Comparison of ENCODE assay signal across 24 cellular contexts in genomic region chr19:17877696-17878095, GRCh38. TPM values are rescaled to one million over a fixed set of nuclear protein-coding genes. Genes with fewer than 3 reads are reported as not detected.
DNase-seq lines count a peak whose midpoint lies in the region; ATAC-seq and TF ChIP-seq lines count a peak whose summit lies in the region.
"Had no signal": no experiment of that assay in that cellular context is flagged by ENCODE, and none has a peak within 500 bp of the region (broad histone marks: within the 10 kb centered on the region; RNA-seq: fewer than 3 reads in every experiment).

No MANE protein-coding gene starts in this region.

- intact Hi-C loops in Right ventricle myocardium inferior (cut with DNase I), result no loop called here
- intact Hi-C loops in heart left ventricle (cut with DNase I), result no loop called here
- intact Hi-C loops in IMR-90 (cut with micrococcal nuclease), result no loop called here

- H3K14ac ChIP-seq in IMR-90 (replicated peaks; ENCODE audit: low read depth, low read length) (no peak overlapping the region), neuronal stem cell (ENCODE audit: low read length) (peak overlapping the region; percentile 25)

- H2AFZ ChIP-seq in IMR-90 (replicated peaks; ENCODE audit: low read length, poor library complexity) (peak overlapping the region; percentile 5), neuronal stem cell (ENCODE audit: low read length) (no peak overlapping the region)

- H2BK12ac ChIP-seq in neuronal stem cell (ENCODE audit: low read length), result no peak overlapping the region

- WGBS in heart left ventricle, 4 donors, result 88 to 94% (median 90%) methylated on average over 13 to 16 of the region's 16 CpGs
- 84% methylated on average over 5 of the region's 16 CpGs; no CpG with 5 or more reads in 1 of the 2 experiments for WGBS in IMR-90 (ENCODE audit: extremely low coverage in 2 of 2, insufficient read length in 1 of 2), 2 experiments
- WGBS in neuronal stem cell (ENCODE audit: extremely low coverage in 2 of 2, insufficient read length in 2 of 2, insufficient replicate concordance in 1 of 2), 2 donors, result no CpG with 5 or more reads among the region's 16 CpGs

- BruUV-seq in IMR-90 (replicated peaks; lab: Mats Ljungman, UMichigan), result no TSS peak

- DNase-seq in Right ventricle myocardium inferior (ENCODE audit: missing footprints) (peak; percentile 58), heart left ventricle (no peak), IMR-90 (no peak), neuronal stem cell (ENCODE audit: low spot score) (no peak), activated gamma-delta T cell (lab: John Stamatoyannopoulos, UW) (no peak)
- DNase-seq: 8988T; ACHN; AML-193; BE2C; Caco-2; CD8-positive, alpha-beta T cell; DMS 273 treated with DMSO at 0.1 percent for 48 hours; DMS79; EL; GDM1; GOT3; H9 had no signal

- H3K27me3 ChIP-seq in heart left ventricle (peaks cover 18 to 55% (median 28%) of the 10 kb centered on the region in 9 donors), IMR-90 (ENCODE audit: control insufficient read depth, insufficient read depth, low read length) (peaks cover 19% of the 10 kb centered on the region), neuronal stem cell (ENCODE audit: control insufficient read depth in 3 of 3, insufficient read depth in 3 of 3, low read depth in 1 of 3, low read length in 3 of 3) (peaks cover 2 to 18% (median 8%) of the 10 kb centered on the region in 3 experiments)

- H3K4me2 ChIP-seq in IMR-90 (ENCODE audit: low read depth, low read length) (no peak overlapping the region), neuronal stem cell (ENCODE audit: insufficient read depth, low read length, poor library complexity, severe bottlenecking) (peak overlapping the region; percentile 2)
- H3K4me2 ChIP-seq: A549; BLaER1 treated with 17β-estradiol and CSF1 and Interleukin-3, amounts not matched to agents 10 nM and 100 nM had no signal

- H3K27ac ChIP-seq in heart left ventricle, result no peak overlapping the region
- H3K27ac ChIP-seq in IMR-90 (ENCODE audit: insufficient read depth, low read length), result no peak overlapping the region
- H3K27ac ChIP-seq in neuronal stem cell (replicated peaks; ENCODE audit: low read length), result no peak overlapping the region
- H3K27ac ChIP-seq: A549; BLaER1 treated with 17β-estradiol and CSF1 and Interleukin-3, amounts not matched to agents 10 nM and 100 nM had no signal

- in situ Hi-C loops in IMR-90 (cut with MboI; ENCODE audit: low sequenced_read_pairs), result loop anchor here (5.0 kb wide), 1 partner anchor 45 kb away; no protein-coding TSS in a partner anchor

- H4K5ac ChIP-seq in IMR-90 (ENCODE audit: low read depth, low read length), result no peak overlapping the region

- H4K8ac ChIP-seq in IMR-90 (ENCODE audit: low read depth in 2 of 2, low read length in 2 of 2) (no peak overlapping the region), neuronal stem cell (ENCODE audit: low read depth, low read length) (no peak overlapping the region)

- H4K20me1 ChIP-seq in IMR-90 (ENCODE audit: insufficient read depth, low read length), result no peaks in the 10 kb centered on the region

- H4K91ac ChIP-seq in IMR-90 (ENCODE audit: insufficient read depth, low read depth, low read length) (no peak overlapping the region), neuronal stem cell (ENCODE audit: low read depth, low read length, poor library complexity) (no peak overlapping the region)

- no peak overlapping the region for H3K4me3 ChIP-seq in heart left ventricle
- no peak overlapping the region for H3K4me3 ChIP-seq in IMR-90 (ENCODE audit: insufficient read depth, low read depth, low read length)
- H3K4me3 ChIP-seq in neuronal stem cell (ENCODE audit: low read length in 2 of 2), result peak overlapping the region in 1 of 2 donors; percentile 30
- H3K4me3 ChIP-seq: A549; BLaER1 treated with 17β-estradiol and CSF1 and Interleukin-3, amounts not matched to agents 10 nM and 100 nM; GM12878 had no signal

- H3K23ac ChIP-seq in IMR-90 (ENCODE audit: low read depth, low read length) (no peak overlapping the region), neuronal stem cell (ENCODE audit: low read depth, low read length, poor library complexity) (no peak overlapping the region)

- H3K9ac ChIP-seq in IMR-90 (ENCODE audit: low read depth, low read length) (no peak overlapping the region), neuronal stem cell (ENCODE audit: low read depth, low read length, poor library complexity) (no peak overlapping the region)
- H3K9ac ChIP-seq: BLaER1 treated with 17β-estradiol and CSF1 and Interleukin-3, amounts not matched to agents 10 nM and 100 nM had no signal

- H2AK9ac ChIP-seq in IMR-90 (replicated peaks; ENCODE audit: low read depth, low read length, poor library complexity), result no peak overlapping the region

- H3K79me1 ChIP-seq in IMR-90 (ENCODE audit: low read depth in 1 of 2, low read length in 2 of 2) (no peaks in the 10 kb centered on the region), neuronal stem cell (ENCODE audit: low read depth, low read length) (no peaks in the 10 kb centered on the region)

- TF ChIP-seq POLR2A in heart left ventricle (IDR thresholded peaks at IDR 0.05) (no peak), IMR-90 (IDR thresholded peaks at IDR 0.05; ENCODE audit: low read depth, low read length) (no peak), GM18505 (IDR thresholded peaks at IDR 0.05; ENCODE audit: borderline replicate concordance, extremely low read depth, insufficient read depth, insufficient read length) (no peak)

- no peak overlapping the region for H2BK20ac ChIP-seq in IMR-90 (ENCODE audit: low read depth, low read length)

- TF ChIP-seq RAD21 in IMR-90 (IDR thresholded peaks at IDR 0.05; ENCODE audit: low read length), result no peak

- H3K36me3 ChIP-seq in heart left ventricle (no peaks in the 10 kb centered on the region), IMR-90 (ENCODE audit: control insufficient read depth, insufficient read depth, low read length) (no peaks in the 10 kb centered on the region), neuronal stem cell (replicated peaks in 1 of 2; ENCODE audit: control insufficient read depth in 2 of 2, insufficient read depth in 2 of 2, low read length in 2 of 2) (no peaks in the 10 kb centered on the region)
- H3K36me3 ChIP-seq: BE2C; BLaER1 treated with 17β-estradiol and CSF1 and Interleukin-3, amounts not matched to agents 10 nM and 100 nM had no signal

- H3K4me1 ChIP-seq in heart left ventricle, result peaks cover 0 to 12% (median under 1%) of the 10 kb centered on the region in 12 donors
- H3K4me1 ChIP-seq in IMR-90 (ENCODE audit: control insufficient read depth, insufficient read depth, low read length), result no peaks in the 10 kb centered on the region
- H3K4me1 ChIP-seq in neuronal stem cell (ENCODE audit: control insufficient read depth in 2 of 2, insufficient read depth in 1 of 2, low read depth in 1 of 2, low read length in 2 of 2), result peaks cover 0 to 6% of the 10 kb centered on the region in 2 donors
- H3K4me1 ChIP-seq: A549, BE2C, Caco-2 had no signal

- CTCF ChIA-PET in IMR-90 (lab: Yijun Ruan, JAX), result interaction anchor here (0.6 kb wide), 1 partner anchor 18 kb away, joined by 4 read pairs; the partner anchor contains the start of gene RPL18A

- no peak overlapping the region for H3K18ac ChIP-seq in IMR-90 (ENCODE audit: low read depth, low read length)
- H3K18ac ChIP-seq in neuronal stem cell (ENCODE audit: low read length), result no peak overlapping the region

- no peak overlapping the region for H3K56ac ChIP-seq in IMR-90 (ENCODE audit: extremely low read depth, insufficient read depth, low read length)

- H3K9me3 ChIP-seq in heart left ventricle (no peaks in the 10 kb centered on the region), IMR-90 (ENCODE audit: control insufficient read depth, insufficient read depth, low read length) (no peaks in the 10 kb centered on the region), neuronal stem cell (replicated peaks in 1 of 2; ENCODE audit: control insufficient read depth in 2 of 2, insufficient read depth in 1 of 2, low read depth in 1 of 2, low read length in 2 of 2) (no peaks in the 10 kb centered on the region)
- H3K9me3 ChIP-seq: A549; BE2C; BLaER1 treated with 17β-estradiol and CSF1 and Interleukin-3, amounts not matched to agents 10 nM and 100 nM; Caco-2 had no signal

- no peaks in the 10 kb centered on the region; the same call in 1 of the 2 replicates for H3K9me1 ChIP-seq in IMR-90 (ENCODE audit: insufficient read depth, low read length)

- H2AK5ac ChIP-seq in IMR-90 (ENCODE audit: low read depth, low read length) (no peak overlapping the region), neuronal stem cell (ENCODE audit: low read depth, low read length) (no peak overlapping the region)

- H2BK5ac ChIP-seq in IMR-90 (ENCODE audit: low read depth, low read length, poor library complexity, severe bottlenecking) (no peak overlapping the region), neuronal stem cell (ENCODE audit: low read length) (no peak overlapping the region)

- POLR2A ChIA-PET in IMR-90 (lab: Charles Lee; ENCODE audit: unreplicated experiment), result no interaction called here

- TF ChIP-seq CTCF in heart left ventricle (IDR thresholded peaks at IDR 0.05) (no peak), IMR-90 (conservative IDR thresholded peaks at IDR 0.05; ENCODE audit: low read depth, low read length) (no peak)

- H2BK120ac ChIP-seq in IMR-90 (ENCODE audit: low read depth, low read length), result no peak overlapping the region
- H2BK120ac ChIP-seq in neuronal stem cell (ENCODE audit: low read depth, low read length), result no peak overlapping the region

- ATAC-seq in Right ventricle myocardium inferior (no peak), heart left ventricle (no peak), IMR-90 (ENCODE audit: low read depth) (no peak), GM21825 (IDR thresholded peaks at IDR 0.05; ENCODE audit: unreplicated experiment) (no peak), GM18505 (IDR thresholded peaks at IDR 0.05; ENCODE audit: unreplicated experiment) (no peak)
- ATAC-seq: A549; CD8-positive, alpha-beta T cell; GM12878; HCT116 had no signal

- H3K4ac ChIP-seq in IMR-90 (ENCODE audit: low read depth, low read length) (no peak overlapping the region), neuronal stem cell (ENCODE audit: low read length) (no peak overlapping the region)

- dilution Hi-C loops in IMR-90 (cut with HindIII; ENCODE audit: low sequenced_read_pairs, unreplicated experiment), result no loop called here

- no peak overlapping the region for H2BK15ac ChIP-seq in IMR-90 (ENCODE audit: low read depth, low read length)
- no peak overlapping the region for H2BK15ac ChIP-seq in neuronal stem cell (ENCODE audit: low read length)

RNA-seq across cellular contexts. Expression of gene SLC5A5, which starts 6.0 kb away (rescaled TPM):
- total RNA-seq in Right ventricle myocardium inferior (not detected), heart left ventricle (not detected), IMR-90 (2012; rRNA removed) (not detected in 2 replicates)
- polyA plus RNA-seq in heart left ventricle (not detected), IMR-90 (2012; rRNA removed) (not detected in 2 replicates)
- not detected in 2 replicates for polyA plus RNA-seq in IMR-90 (2012; cell fraction: cytosol; rRNA removed)
- not detected in 2 replicates for polyA plus RNA-seq in IMR-90 (2012; cell fraction: nucleus; rRNA removed; ENCODE audit: low replicate concordance)
- polyA plus RNA-seq in neuronal stem cell (2013, experiment 1 of 2), result 0.08 TPM
- 0.19 TPM for polyA plus RNA-seq in neuronal stem cell (2013, experiment 2 of 2)
- polyA plus RNA-seq: CD14-positive monocyte had no signal

RNA-seq across cellular contexts. Expression of gene RPL18A, which starts 18.0 kb away (rescaled TPM):
- 860 TPM for total RNA-seq in Right ventricle myocardium inferior
- total RNA-seq in heart left ventricle, result 1,000 to 10,000 TPM in 2 of 9 donors, 100 to 1,000 TPM in 7; 566 to 1,124 (median 752) TPM
- polyA plus RNA-seq in heart left ventricle, result 1,000 to 10,000 TPM in 1 of 2 donors, 100 to 1,000 TPM in 1; 787 to 2,031 TPM
- total RNA-seq in IMR-90 (2012; rRNA removed), result 1,241 and 1,351 TPM in 2 replicates
- polyA plus RNA-seq in IMR-90 (2012; rRNA removed), result 1,735 and 2,064 TPM in 2 replicates
- 2,837 and 3,553 TPM in 2 replicates for polyA plus RNA-seq in IMR-90 (2012; cell fraction: cytosol; rRNA removed)
- 759 and 888 TPM in 2 replicates for polyA plus RNA-seq in IMR-90 (2012; cell fraction: nucleus; rRNA removed; ENCODE audit: low replicate concordance)
- polyA plus RNA-seq in neuronal stem cell (2013, experiment 1 of 2), result 3,857 TPM
- 3,701 TPM for polyA plus RNA-seq in neuronal stem cell (2013, experiment 2 of 2)

RNA-seq across cellular contexts. Expression of gene JAK3, which starts 29.9 kb away (rescaled TPM):
- 1.9 TPM for total RNA-seq in Right ventricle myocardium inferior
- 10 to 100 TPM in 1 of 9 donors, 1 to 10 TPM in 7, under 1 TPM in 1; 0.77 to 29.2 (median 1.8) TPM for total RNA-seq in heart left ventricle
- 1 to 10 TPM in 1 of 2 donors, under 1 TPM in 1; 0.99 to 1.1 TPM for polyA plus RNA-seq in heart left ventricle
- total RNA-seq in IMR-90 (2012; rRNA removed), result 0.28 and 0.36 TPM in 2 replicates
- 1.2 and 1.5 TPM in 2 replicates for polyA plus RNA-seq in IMR-90 (2012; rRNA removed)
- polyA plus RNA-seq in IMR-90 (2012; cell fraction: cytosol; rRNA removed), result 0.39 and 1.0 TPM in 2 replicates
- polyA plus RNA-seq in IMR-90 (2012; cell fraction: nucleus; rRNA removed; ENCODE audit: low replicate concordance), result 6.6 and 10.8 TPM in 2 replicates
- 3.2 TPM for polyA plus RNA-seq in neuronal stem cell (2013, experiment 1 of 2)
- polyA plus RNA-seq in neuronal stem cell (2013, experiment 2 of 2), result 3.3 TPM
- total RNA-seq: Caco-2 had no signal

RNA-seq across cellular contexts. Expression of gene CCDC124, which starts 55.1 kb away (rescaled TPM):
- total RNA-seq in Right ventricle myocardium inferior (85.9 TPM), heart left ventricle (100 to 1,000 TPM in 1 of 9 donors, 10 to 100 TPM in 8; 45.4 to 115 (median 66.1) TPM), IMR-90 (2012; rRNA removed) (29.4 and 30.1 TPM in 2 replicates)
- polyA plus RNA-seq in heart left ventricle (100 to 1,000 TPM; 157 to 195 TPM), IMR-90 (2012; rRNA removed) (112 and 148 TPM in 2 replicates)
- polyA plus RNA-seq in IMR-90 (2012; cell fraction: cytosol; rRNA removed), result 180 and 202 TPM in 2 replicates
- polyA plus RNA-seq in IMR-90 (2012; cell fraction: nucleus; rRNA removed; ENCODE audit: low replicate concordance), result 123 and 144 TPM in 2 replicates
- polyA plus RNA-seq in neuronal stem cell (2013, experiment 1 of 2), result 88.1 TPM
- 85.6 TPM for polyA plus RNA-seq in neuronal stem cell (2013, experiment 2 of 2)

RNA-seq across cellular contexts. Expression of gene INSL3, which starts 56.4 kb away (rescaled TPM):
- not detected for total RNA-seq in Right ventricle myocardium inferior
- under 1 TPM in 1 of 9 donors, not detected in 8; 0.56 TPM for total RNA-seq in heart left ventricle
- not detected for polyA plus RNA-seq in heart left ventricle
- total RNA-seq in IMR-90 (2012; rRNA removed), result not detected in 2 replicates
- not detected in 2 replicates for polyA plus RNA-seq in IMR-90 (2012; rRNA removed)
- polyA plus RNA-seq in IMR-90 (2012; cell fraction: cytosol; rRNA removed), result 0.09 TPM in 1 of 2 replicates, not detected in the other
- 0.21 and 0.27 TPM in 2 replicates for polyA plus RNA-seq in IMR-90 (2012; cell fraction: nucleus; rRNA removed; ENCODE audit: low replicate concordance)
- 2.2 TPM for polyA plus RNA-seq in neuronal stem cell (2013, experiment 1 of 2)
- 1.8 TPM for polyA plus RNA-seq in neuronal stem cell (2013, experiment 2 of 2)
- total RNA-seq: Caco-2 had no signal
